Comparison of ENCODE assay signal across 14 cellular contexts in the genomic region with DNA sequence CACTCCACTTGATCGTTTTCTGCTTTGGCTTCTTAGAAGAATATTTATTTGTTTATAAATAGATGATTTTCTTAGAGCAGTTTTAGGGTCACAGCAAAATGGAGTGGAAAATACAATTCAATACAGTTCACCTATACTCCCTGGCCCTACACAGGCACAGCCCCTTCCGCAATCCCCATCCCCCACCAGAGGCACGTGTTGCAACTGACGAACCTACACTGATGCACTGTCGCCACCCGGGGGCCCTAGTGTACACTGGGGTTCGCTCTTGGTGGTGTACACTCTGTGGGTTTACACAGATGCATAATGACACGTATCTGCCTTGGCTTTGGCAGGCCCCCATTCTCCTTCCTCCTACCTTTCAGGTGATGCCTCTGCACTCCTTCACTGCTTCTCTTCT. TPM values are rescaled to one million over a fixed set of nuclear protein-coding genes. Genes with fewer than 3 reads are reported as not detected.
DNase-seq lines count a peak whose midpoint lies in the region; ATAC-seq and TF ChIP-seq lines count a peak whose summit lies in the region.
"Had no signal": no experiment of that assay in that cellular context is flagged by ENCODE, and none has a peak within 500 bp of the region (broad histone marks: within the 10 kb centered on the region; RNA-seq: fewer than 3 reads in every experiment).

No MANE protein-coding gene starts in this region.

- TF ChIP-seq POLR2A in HCT116 (IDR thresholded peaks at IDR 0.05; ENCODE audit: borderline replicate concordance, extremely low read depth, insufficient read depth, insufficient read length), result no peak

- no peak overlapping the region for H3K4me2 ChIP-seq in HCT116 (ENCODE audit: low read length)

- ATAC-seq in HCT116 (peak; percentile 70), WTC11 (peak; percentile 96), left ventricle myocardium superior (no peak), esophagus mucosa (no peak)

- no TSS peak for BruUV-seq in HCT116 (replicated peaks; lab: Mats Ljungman, UMichigan)

- no peaks in the 10 kb centered on the region for H3K36me3 Mint-ChIP-seq in WTC11

- no peaks in the 10 kb centered on the region for H4K20me1 ChIP-seq in HCT116 (ENCODE audit: insufficient read depth)

- CTCF ChIA-PET in HCT116 (lab: Charles Lee) (no interaction called here), WTC11 (lab: Charles Lee) (no interaction called here)

- DNase-seq in NCI-H82 (lab: John Stamatoyannopoulos, UW) (peak; percentile 67), NCI-H82 treated with DMSO at 0.1 percent for 48 hours (lab: John Stamatoyannopoulos, UW; ENCODE audit: unreplicated experiment) (no peak), HCT116 (ENCODE audit: low read depth, low spot score) (no peak), WTC11 (ENCODE audit: low spot score) (peak; percentile 65), left ventricle myocardium superior (no peak), posterior vena cava (ENCODE audit: low spot score) (no peak)
- DNase-seq: activated CD4-positive, CD25-positive, alpha-beta regulatory T cell; activated T-cell treated with anti-CD3 and anti-CD28 coated beads, Interleukin-2, amount 50 U/mL, for 24 hours; aorta; dermis blood vessel endothelial cell; NCI-H2107 had no signal

- H3K27ac Mint-ChIP-seq in WTC11, result no peak overlapping the region
- H3K27ac Mint-ChIP-seq: activated T-cell treated with anti-CD3 and anti-CD28 coated beads, Interleukin-2, amount 50 U/mL, for 24 hours had no signal

- peak; percentile 42 for TF ChIP-seq RAD21 in HCT116 (IDR thresholded peaks at IDR 0.05; ENCODE audit: low read depth)
- TF ChIP-seq RAD21 in liver (IDR thresholded peaks at IDR 0.05), result peak; percentile 35 to 50

- H3K9me3 ChIP-seq in HCT116 (ENCODE audit: control insufficient read depth in 1 of 2, insufficient read depth in 1 of 2, low read depth in 1 of 2, low read length in 2 of 2) (no peaks in the 10 kb centered on the region), liver (ENCODE audit: control insufficient read depth in 4 of 4, low read length in 3 of 4) (no peaks in the 10 kb centered on the region)

- H3K4me1 ChIP-seq in HCT116 (ENCODE audit: control insufficient read depth in 1 of 2, insufficient read depth in 2 of 2, low read length in 2 of 2) (no peaks in the 10 kb centered on the region), liver (ENCODE audit: control insufficient read depth in 4 of 4, insufficient read depth in 4 of 4, low read length in 3 of 4) (peaks cover 17 to 78% (median 62%) of the 10 kb centered on the region in 4 donors)

- H3K4me3 Mint-ChIP-seq in WTC11, result no peak overlapping the region
- H3K4me3 Mint-ChIP-seq: activated T-cell treated with anti-CD3 and anti-CD28 coated beads, Interleukin-2, amount 50 U/mL, for 24 hours had no signal

- H3K27me3 ChIP-seq in HCT116 (ENCODE audit: insufficient read depth, low read length) (no peaks in the 10 kb centered on the region), liver (ENCODE audit: control insufficient read depth in 4 of 4, insufficient read depth in 4 of 4, low read length in 3 of 4) (no peaks in the 10 kb centered on the region)

- H3K79me2 ChIP-seq in HCT116 (ENCODE audit: insufficient read depth, low read length), result no peaks in the 10 kb centered on the region

- WGBS in liver, result 41% methylated on average over 8 of the region's 8 CpGs

- POLR2A ChIA-PET in HCT116 (lab: Charles Lee), result no interaction called here
- POLR2A ChIA-PET in WTC11 (lab: Charles Lee), result no interaction called here

- H3K9me2 ChIP-seq in HCT116 (ENCODE audit: insufficient read depth), result no peaks in the 10 kb centered on the region

- H3K27ac ChIP-seq in HCT116 (ENCODE audit: low read depth, low read length) (no peak overlapping the region), liver (ENCODE audit: low read depth in 1 of 2, low read length in 2 of 2) (peak overlapping the region; percentile 66 to 74)
- H3K27ac ChIP-seq: skin epidermis had no signal

- TF ChIP-seq CTCF in HCT116 (IDR thresholded peaks at IDR 0.05 in 2 of 3, conservative IDR thresholded peaks at IDR 0.05 in 1 of 3; ENCODE audit: borderline replicate concordance in 1 of 3, insufficient read depth in 1 of 3, low read depth in 2 of 3, low read length in 2 of 3) (peak; percentile 11 to 33 (median 30); a peak in 3 of 6 replicates), WTC11 (IDR thresholded peaks at IDR 0.05) (no peak), liver (IDR thresholded peaks at IDR 0.05; ENCODE audit: low read depth, low read length, missing input control) (peak; percentile 19)

- H3K4me3 ChIP-seq in HCT116 (replicated peaks in 1 of 2; ENCODE audit: low read depth in 1 of 2, low read length in 2 of 2), result no peak overlapping the region
- no peak overlapping the region for H3K4me3 ChIP-seq in liver (ENCODE audit: low read depth in 1 of 3, low read length in 3 of 3)
- H3K4me3 ChIP-seq: skin epidermis had no signal

- intact Hi-C loops in HCT116 (cut with micrococcal nuclease) (no loop called here), left ventricle myocardium superior (cut with micrococcal nuclease) (no loop called here), posterior vena cava (cut with DNase I) (no loop called here)

- H3K36me3 ChIP-seq in HCT116 (ENCODE audit: control insufficient read depth in 1 of 2, insufficient read depth in 2 of 2, low read length in 2 of 2), result no peaks in the 10 kb centered on the region
- peaks cover 0 to 4% (median 0%) of the 10 kb centered on the region in 4 donors for H3K36me3 ChIP-seq in liver (ENCODE audit: control insufficient read depth in 4 of 4, insufficient read depth in 3 of 4, low read depth in 1 of 4, low read length in 3 of 4)

- no peak overlapping the region for H2AFZ ChIP-seq in HCT116 (ENCODE audit: low read depth, low read length, poor library complexity, severe bottlenecking)

- H3K4me1 Mint-ChIP-seq in WTC11, result 0 out of 2 replicates have a peak, but pooled peaks cover 3% of the 10 kb centered on the region

- RAD21 ChIA-PET in HCT116 (lab: Charles Lee; ENCODE audit: low non-redundant PET in 1 of 2, low total read pairs in 2 of 2, uncharacterized antibody in 2 of 2, unreplicated experiment in 2 of 2), result no interaction called here

- no peaks in the 10 kb centered on the region for H3K27me3 Mint-ChIP-seq in WTC11 (ENCODE audit: low read depth)
- H3K27me3 Mint-ChIP-seq: activated T-cell treated with anti-CD3 and anti-CD28 coated beads, Interleukin-2, amount 50 U/mL, for 24 hours had no signal

- no peak overlapping the region for H3K9ac ChIP-seq in HCT116 (ENCODE audit: low read length)
- H3K9ac ChIP-seq in liver (ENCODE audit: low read depth in 1 of 2, low read length in 2 of 2), result peak overlapping the region in 1 of 2 donors; percentile 57

- no peaks in the 10 kb centered on the region for H3K9me3 Mint-ChIP-seq in WTC11
- H3K9me3 Mint-ChIP-seq: activated T-cell treated with anti-CD3 and anti-CD28 coated beads, Interleukin-2, amount 50 U/mL, for 24 hours had no signal

TF ChIP-seq in HCT116, 20 proteins besides CTCF, POLR2A, EP300 and RAD21:
- TF ChIP-seq FOSL1 (IDR thresholded peaks at IDR 0.05; ENCODE audit: low read depth), result no peak
- TF ChIP-seq EGR1 (IDR thresholded peaks at IDR 0.05; ENCODE audit: low read depth), result no peak
- TF ChIP-seq ZNF274 (IDR thresholded peaks at IDR 0.05; ENCODE audit: low read depth, low read length), result no peak

TF ChIP-seq in WTC11, 78 proteins besides CTCF, POLR2A, EP300 and RAD21 (continues in another document):
- TF ChIP-seq, protein P1, sequence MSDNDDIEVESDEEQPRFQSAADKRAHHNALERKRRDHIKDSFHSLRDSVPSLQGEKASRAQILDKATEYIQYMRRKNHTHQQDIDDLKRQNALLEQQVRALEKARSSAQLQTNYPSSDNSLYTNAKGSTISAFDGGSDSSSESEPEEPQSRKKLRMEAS (CRISPR knock-in tag; IDR thresholded peaks at IDR 0.05), result peak; percentile 71
- TF ChIP-seq, protein P2, sequence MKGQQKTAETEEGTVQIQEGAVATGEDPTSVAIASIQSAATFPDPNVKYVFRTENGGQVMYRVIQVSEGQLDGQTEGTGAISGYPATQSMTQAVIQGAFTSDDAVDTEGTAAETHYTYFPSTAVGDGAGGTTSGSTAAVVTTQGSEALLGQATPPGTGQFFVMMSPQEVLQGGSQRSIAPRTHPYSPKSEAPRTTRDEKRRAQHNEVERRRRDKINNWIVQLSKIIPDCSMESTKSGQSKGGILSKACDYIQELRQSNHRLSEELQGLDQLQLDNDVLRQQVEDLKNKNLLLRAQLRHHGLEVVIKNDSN (CRISPR knock-in tag; IDR thresholded peaks at IDR 0.05), result peak; percentile 85

TF ChIP-seq in liver, 16 proteins besides CTCF, POLR2A, EP300 and RAD21:
- TF ChIP-seq RXRA (IDR thresholded peaks at IDR 0.05), result no peak

RNA-seq across cellular contexts. Expression of a gene that starts 8.0 kb away (rescaled TPM):
- total RNA-seq in HCT116 (2021; ENCODE audit: unreplicated experiment), result 50.4 TPM
- 38.2 and 45.8 TPM in 2 replicates for polyA plus RNA-seq in HCT116 (2012)
- 27.8 to 41.0 TPM (median 34.7 TPM) in 3 replicates for total RNA-seq in WTC11 (2021)
- total RNA-seq in liver, result 100 to 1,000 TPM in 1 of 2 donors, 10 to 100 TPM in 1; 37.8 to 591 TPM
- 100 to 1,000 TPM; 269 to 302 TPM for polyA plus RNA-seq in liver
- total RNA-seq in left ventricle myocardium superior, result 155 TPM
- 10 to 100 TPM; 55.4 to 75.1 TPM for total RNA-seq in posterior vena cava
- 92.5 TPM for total RNA-seq in esophagus mucosa

RNA-seq across cellular contexts. Expression of a gene that starts 13.5 kb away (rescaled TPM):
- total RNA-seq in HCT116 (2021; ENCODE audit: unreplicated experiment), result 62.0 TPM
- polyA plus RNA-seq in HCT116 (2012), result 28.0 and 34.3 TPM in 2 replicates
- total RNA-seq in WTC11 (2021), result 56.4 to 60.4 TPM (median 56.8 TPM) in 3 replicates
- total RNA-seq in liver, result 100 to 1,000 TPM; 122 to 811 TPM
- polyA plus RNA-seq in liver, result 100 to 1,000 TPM; 330 to 727 TPM
- total RNA-seq in left ventricle myocardium superior, result 144 TPM
- 100 to 1,000 TPM; 101 to 137 TPM for total RNA-seq in posterior vena cava
- total RNA-seq in esophagus mucosa, result 84.7 TPM

Comparison
In these comparisons a context has a peak if more than half of its experiments do, and no peak if none do; other contexts are left out.
1. DNase-seq: peak in NCI-H82 (single experiment) and WTC11 (single experiment); none in NCI-H82 treated with DMSO at 0.1 percent for 48 hours (single experiment), HCT116 (single experiment), left ventricle myocardium superior (single experiment) and posterior vena cava (single experiment).
2. ATAC-seq: peak in HCT116 (single experiment) and WTC11 (single experiment); none in left ventricle myocardium superior (single experiment) and esophagus mucosa (single experiment).